8 cellular contexts compared by ENCODE assay signal in the genomic region with DNA sequence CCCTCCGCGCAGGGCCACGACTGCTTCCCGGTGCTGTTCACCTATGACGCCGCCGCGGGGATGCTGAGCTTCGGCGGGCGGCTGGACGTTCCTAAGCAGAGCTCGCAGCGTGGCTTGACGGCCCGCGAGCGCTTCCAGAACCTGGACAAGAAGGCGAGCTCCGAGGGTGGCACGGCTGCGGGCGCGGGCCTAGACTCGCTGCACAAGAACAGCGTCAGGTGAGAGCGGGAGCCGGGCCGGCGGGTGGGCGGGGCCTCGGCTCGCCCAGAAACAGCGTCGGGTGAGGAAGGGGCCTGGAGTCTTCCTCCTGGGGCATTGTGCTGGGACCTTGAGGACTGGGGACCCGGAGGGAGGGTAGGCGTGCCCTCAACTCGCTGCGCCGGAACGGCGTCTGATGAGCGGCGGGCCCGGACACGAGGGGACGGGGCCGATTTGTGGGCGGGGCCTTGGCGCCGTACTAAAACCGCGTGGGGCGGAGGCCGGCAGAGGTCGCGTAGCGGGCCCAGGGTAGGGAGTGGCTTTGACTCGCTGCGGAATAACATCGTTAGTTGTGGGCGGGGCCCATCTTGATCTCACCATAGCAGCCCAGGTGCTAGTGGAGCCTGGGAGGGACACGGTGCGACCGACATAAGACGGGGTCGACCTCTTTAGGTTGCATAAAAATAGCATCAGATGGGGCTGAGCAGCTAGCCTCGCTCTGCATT. TPM values are rescaled to one million over a fixed set of nuclear protein-coding genes. Genes with fewer than 3 reads are reported as not detected.
DNase-seq lines count a peak whose midpoint lies in the region; ATAC-seq and TF ChIP-seq lines count a peak whose summit lies in the region.

No MANE protein-coding gene starts in this region.

- peak overlapping the region; percentile 60 to 64 for H3K4me3 ChIP-seq in esophagus (ENCODE audit: low read depth in 1 of 2, low read length in 2 of 2)

- H3K27me3 Mint-ChIP-seq in natural killer cell (ENCODE audit: low read depth in 2 of 2): no peaks in the 10 kb centered on the region
- no peaks in the 10 kb centered on the region for H3K27me3 Mint-ChIP-seq in stimulated activated naive CD8-positive, alpha-beta T cell treated with anti-CD3 and anti-CD28 coated beads, Interleukin-15, amount 100 ng/mL, for 72 hours

- intact Hi-C loops in natural killer cell (cut with micrococcal nuclease): loop anchor here (2.0 kb wide), 1 partner anchor 16 kb away; the partner anchor contains the start of genes BUD31 and PDAP1

- peak; percentile 60 for ATAC-seq in GM21825 (IDR thresholded peaks at IDR 0.05; ENCODE audit: unreplicated experiment)
- peak; percentile 93 to 94 (median 93) for ATAC-seq in natural killer cell
- peak; percentile 87 for ATAC-seq in stimulated activated naive CD8-positive, alpha-beta T cell treated with anti-CD3 and anti-CD28 coated beads, Interleukin-15, amount 100 ng/mL, for 72 hours

- H3K27ac Mint-ChIP-seq in natural killer cell: peak overlapping the region; percentile 80 to 87
- peak overlapping the region; percentile 77 to 94 for H3K27ac Mint-ChIP-seq in stimulated activated naive CD8-positive, alpha-beta T cell treated with anti-CD3 and anti-CD28 coated beads, Interleukin-15, amount 100 ng/mL, for 72 hours

- peak overlapping the region; percentile 86 for H3K4me3 Mint-ChIP-seq in natural killer cell
- H3K4me3 Mint-ChIP-seq in stimulated activated naive CD8-positive, alpha-beta T cell treated with anti-CD3 and anti-CD28 coated beads, Interleukin-15, amount 100 ng/mL, for 72 hours: peak overlapping the region; percentile 61 to 86

- no peaks in the 10 kb centered on the region for H3K9me3 Mint-ChIP-seq in natural killer cell
- H3K9me3 Mint-ChIP-seq in stimulated activated naive CD8-positive, alpha-beta T cell treated with anti-CD3 and anti-CD28 coated beads, Interleukin-15, amount 100 ng/mL, for 72 hours: no peaks in the 10 kb centered on the region

- H3K4me1 ChIP-seq in esophagus (ENCODE audit: control insufficient read depth in 2 of 2, insufficient read depth in 2 of 2, low read length in 1 of 2): peaks cover 2 to 7% of the 10 kb centered on the region in 2 donors

- 2 to 6% methylated on average over 68 of the region's 68 CpGs for WGBS in esophagus, 2 donors

- H3K4me1 Mint-ChIP-seq in natural killer cell: peaks cover 11 to 23% of the 10 kb centered on the region in 2 donors
- peaks cover 53% of the 10 kb centered on the region for H3K4me1 Mint-ChIP-seq in stimulated activated naive CD8-positive, alpha-beta T cell treated with anti-CD3 and anti-CD28 coated beads, Interleukin-15, amount 100 ng/mL, for 72 hours

- no peaks in the 10 kb centered on the region for H3K36me3 Mint-ChIP-seq in natural killer cell

- H3K9me3 ChIP-seq in esophagus (ENCODE audit: control insufficient read depth in 2 of 2, insufficient read depth in 1 of 2, low read depth in 1 of 2, low read length in 1 of 2): no peaks in the 10 kb centered on the region

- H3K36me3 ChIP-seq in esophagus (ENCODE audit: control insufficient read depth in 2 of 2, insufficient read depth in 2 of 2, low read length in 1 of 2): peaks cover 11 to 40% of the 10 kb centered on the region in 2 donors

- TF ChIP-seq CTCF in natural killer cell (IDR thresholded peaks at IDR 0.05): no peak

- H3K27ac ChIP-seq in esophagus (ENCODE audit: low read depth in 2 of 2, low read length in 1 of 2): peak overlapping the region; percentile 85 to 87

- H3K27me3 ChIP-seq in esophagus (ENCODE audit: control insufficient read depth in 1 of 2, insufficient read depth in 2 of 2, low read length in 2 of 2): no peaks in the 10 kb centered on the region

- DNase-seq in AG08395 (ENCODE audit: low spot score) (peak; percentile 60), NCI-H510A treated with DMSO at 0.1 percent for 48 hours (lab: John Stamatoyannopoulos, UW) (peak; percentile 42), activated T-cell treated with anti-CD3 and anti-CD28 coated beads for 4 hours (peak; percentile 68), natural killer cell (peak; percentile 73), GF-D8 (lab: John Stamatoyannopoulos, UW) (no peak)
- DNase-seq in stimulated activated naive CD8-positive, alpha-beta T cell treated with anti-CD3 and anti-CD28 coated beads, Interleukin-15, amount 100 ng/mL, for 72 hours: peak; percentile 68 to 79

RNA-seq across cellular contexts. Expression of gene PDAP1, which starts 15.6 kb away (rescaled TPM):
- polyA plus RNA-seq in esophagus: 100 to 1,000 TPM; 110 to 182 TPM
- 10 to 100 TPM; 55.3 to 60.6 (median 59.3) TPM for total RNA-seq in natural killer cell

RNA-seq across cellular contexts. Expression of gene BUD31, which starts 16.0 kb away (rescaled TPM):
- polyA plus RNA-seq in esophagus: 100 to 1,000 TPM in 1 of 2 donors, 10 to 100 TPM in 1; 93.8 to 100 TPM
- total RNA-seq in natural killer cell: 100 to 1,000 TPM; 145 to 190 (median 187) TPM

RNA-seq across cellular contexts. Expression of gene ARPC1B, which starts 18.3 kb away (rescaled TPM):
- polyA plus RNA-seq in esophagus: 10 to 100 TPM; 18.0 to 55.7 TPM
- total RNA-seq in natural killer cell: 100 to 1,000 TPM; 161 to 184 (median 179) TPM

RNA-seq across cellular contexts. Expression of gene PTCD1, which starts 45.8 kb away (rescaled TPM):
- polyA plus RNA-seq in esophagus: 1 to 10 TPM; 3.2 to 3.6 TPM
- 1 to 10 TPM; 5.3 to 6.6 (median 6.4) TPM for total RNA-seq in natural killer cell

RNA-seq across cellular contexts. Expression of gene CPSF4, which starts 45.9 kb away (rescaled TPM):
- polyA plus RNA-seq in esophagus: 10 to 100 TPM; 22.5 to 24.3 TPM
- 10 to 100 TPM; 54.0 to 61.6 (median 54.8) TPM for total RNA-seq in natural killer cell
